Comparison of ENCODE assay signal across 10 cellular contexts in the genomic region with DNA sequence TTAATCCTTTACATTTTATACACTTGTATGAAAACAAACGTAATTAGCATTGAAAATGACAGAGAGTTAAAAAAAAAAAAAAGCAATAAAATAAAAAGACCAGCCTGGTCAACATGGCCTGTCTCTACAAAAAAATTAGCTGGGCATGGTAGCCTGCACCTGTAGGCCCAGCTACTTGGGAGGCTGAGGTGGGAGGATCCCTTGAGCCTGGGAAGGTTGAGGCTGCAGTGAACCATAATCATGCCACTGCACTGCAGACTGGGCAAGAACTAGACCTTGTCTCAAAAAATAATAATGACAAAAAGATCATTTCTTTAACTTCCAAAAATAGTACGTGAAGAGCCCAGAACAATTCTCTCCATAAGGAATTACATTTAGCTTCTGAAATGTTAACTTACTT. TPM values are rescaled to one million over a fixed set of nuclear protein-coding genes. Genes with fewer than 3 reads are reported as not detected.
DNase-seq lines count a peak whose midpoint lies in the region; ATAC-seq and TF ChIP-seq lines count a peak whose summit lies in the region.
"Had no signal": no experiment of that assay in that cellular context is flagged by ENCODE, and none has a peak within 500 bp of the region (broad histone marks: within the 10 kb centered on the region; RNA-seq: fewer than 3 reads in every experiment).

No MANE protein-coding gene starts in this region.

- no peaks in the 10 kb centered on the region for H3K9me2 ChIP-seq in PC-3 (replicated peaks; ENCODE audit: low read length)

- H3K27me3 ChIP-seq in PC-3 (ENCODE audit: low read length) (no peaks in the 10 kb centered on the region), endodermal cell (ENCODE audit: control insufficient read depth, insufficient read depth, low read length, poor library complexity, severe bottlenecking) (no peaks in the 10 kb centered on the region), trophoblast cell (ENCODE audit: insufficient read depth, low read length) (no peaks in the 10 kb centered on the region)
- H3K27me3 ChIP-seq: vagina had no signal

- intact Hi-C loops in PC-3 (cut with micrococcal nuclease) = loop anchor here (10.0 kb wide), 1 partner anchor 232 kb away; no protein-coding TSS in a partner anchor

- H3K9me3 Mint-ChIP-seq in T-helper 2 cell treated with Interferon-gamma antibody and Interleukin-4, amounts not matched to agents 5 μg/mL and 100 μg/mL, for 36 hours = no peaks in the 10 kb centered on the region
- H3K9me3 Mint-ChIP-seq in endodermal cell = no peaks in the 10 kb centered on the region

- H2BK12ac ChIP-seq in trophoblast cell (ENCODE audit: low read length) = no peak overlapping the region

- CTCF ChIA-PET in PC-3 (lab: Charles Lee) = interaction anchor here (0.6 kb wide), 1 partner anchor 123 kb away, joined by 5 read pairs; no protein-coding TSS in a partner anchor

- H3K4me3 ChIP-seq in PC-3 (ENCODE audit: low read length) (peak overlapping the region; percentile 96), endodermal cell (ENCODE audit: low read length) (peak overlapping the region; percentile 88), trophoblast cell (ENCODE audit: low read depth, low read length) (no peak overlapping the region)

- peaks cover 70% of the 10 kb centered on the region for H3K79me2 ChIP-seq in PC-3 (ENCODE audit: low read length)
- H3K79me2 ChIP-seq in trophoblast cell (ENCODE audit: control insufficient read depth, insufficient read depth, low read length, poor library complexity) = peaks cover 8% of the 10 kb centered on the region

- no peak for TF ChIP-seq CTCF in PC-3 (conservative IDR thresholded peaks at IDR 0.05; ENCODE audit: low read depth, low read length)
- no peak for TF ChIP-seq CTCF in endodermal cell (conservative IDR thresholded peaks at IDR 0.05)

- DNase-seq in T-helper 2 cell treated with Interferon-gamma antibody and Interleukin-4, amounts not matched to agents 5 μg/mL and 100 μg/mL, for 36 hours (ENCODE audit: low spot score) = no peak
- no peak for DNase-seq in T-helper 2 cell
- DNase-seq in PC-3 = no peak
- DNase-seq in endodermal cell = no peak
- no peak for DNase-seq in trophoblast cell
- DNase-seq in CD1c-positive myeloid dendritic cell (ENCODE audit: extremely low spot score) = no peak
- DNase-seq in DMS79 treated with DMSO at 0.1 percent for 48 hours (lab: John Stamatoyannopoulos, UW) = no peak
- DNase-seq: activated naive CD4-positive, alpha-beta T cell had no signal

- H4K12ac ChIP-seq in trophoblast cell (ENCODE audit: low read depth, low read length) = no peak overlapping the region

- H3K9ac ChIP-seq in PC-3 (ENCODE audit: low read length) (peak overlapping the region; percentile 96), endodermal cell (ENCODE audit: extremely low read depth, low read length, poor library complexity, severe bottlenecking) (peak overlapping the region; percentile 93), trophoblast cell (ENCODE audit: low read length) (no peak overlapping the region)

- H2AFZ ChIP-seq in PC-3 (ENCODE audit: low read length) (no peak overlapping the region), trophoblast cell (ENCODE audit: insufficient read depth, low read length, poor library complexity) (no peak overlapping the region)

- no peak for ATAC-seq in PC-3
- ATAC-seq in GM19463 (IDR thresholded peaks at IDR 0.05; ENCODE audit: unreplicated experiment) = no peak

- H3K27ac Mint-ChIP-seq in T-helper 2 cell treated with Interferon-gamma antibody and Interleukin-4, amounts not matched to agents 5 μg/mL and 100 μg/mL, for 36 hours = no peak overlapping the region
- no peak overlapping the region for H3K27ac Mint-ChIP-seq in endodermal cell

- H3K36me3 ChIP-seq in PC-3 (ENCODE audit: low read depth, low read length) (peaks cover 50% of the 10 kb centered on the region), endodermal cell (ENCODE audit: control insufficient read depth, insufficient read depth, low read length) (peaks cover 53% of the 10 kb centered on the region), trophoblast cell (ENCODE audit: control insufficient read depth in 1 of 2, insufficient read depth in 2 of 2, low read length in 2 of 2) (peaks cover 2 to 8% of the 10 kb centered on the region in 2 experiments)

- H3K4me1 ChIP-seq in PC-3 (ENCODE audit: insufficient read depth, low read length) (peaks cover 36% of the 10 kb centered on the region), endodermal cell (ENCODE audit: control insufficient read depth, insufficient read depth, low read length) (no peaks in the 10 kb centered on the region), trophoblast cell (ENCODE audit: control insufficient read depth in 1 of 2, insufficient read depth in 2 of 2, low read length in 2 of 2) (peaks cover 2 to 5% of the 10 kb centered on the region in 2 experiments)

- peaks cover 40% of the 10 kb centered on the region for H3K36me3 Mint-ChIP-seq in T-helper 2 cell treated with Interferon-gamma antibody and Interleukin-4, amounts not matched to agents 5 μg/mL and 100 μg/mL, for 36 hours (ENCODE audit: low read depth)
- H3K36me3 Mint-ChIP-seq in endodermal cell (ENCODE audit: low read depth) = peaks cover 50% of the 10 kb centered on the region

- H3F3A ChIP-seq in PC-3 (ENCODE audit: low read length, unreplicated experiment) = no peaks in the 10 kb centered on the region

- peaks cover 19% of the 10 kb centered on the region; the same call in 1 of the 2 replicates for H4K20me1 ChIP-seq in PC-3 (ENCODE audit: low read length)

- H3K27ac ChIP-seq in PC-3 (ENCODE audit: low read length) (no peak overlapping the region), endodermal cell (ENCODE audit: low read depth, low read length) (no peak overlapping the region), trophoblast cell (ENCODE audit: low read depth, low read length) (no peak overlapping the region)

- no peak overlapping the region for H3K23ac ChIP-seq in trophoblast cell (ENCODE audit: low read length)

- no peak overlapping the region for H4K91ac ChIP-seq in trophoblast cell (ENCODE audit: low read depth, low read length)

- no peak overlapping the region for H2BK5ac ChIP-seq in trophoblast cell (ENCODE audit: low read depth, low read length, poor library complexity)

- no peaks in the 10 kb centered on the region for H3K27me3 Mint-ChIP-seq in T-helper 2 cell treated with Interferon-gamma antibody and Interleukin-4, amounts not matched to agents 5 μg/mL and 100 μg/mL, for 36 hours (ENCODE audit: low read depth)
- no peaks in the 10 kb centered on the region for H3K27me3 Mint-ChIP-seq in endodermal cell (ENCODE audit: insufficient read depth)

- BruUV-seq in PC-3 (replicated peaks; lab: Mats Ljungman, UMichigan) = no TSS peak

- peak overlapping the region; percentile 94 for H3K4ac ChIP-seq in trophoblast cell (ENCODE audit: low read depth, low read length)

- H3K79me1 ChIP-seq in trophoblast cell (ENCODE audit: low read length) = peaks cover 9% of the 10 kb centered on the region

- no peak overlapping the region for H3K18ac ChIP-seq in trophoblast cell (ENCODE audit: low read length)

- H3K4me3 Mint-ChIP-seq in T-helper 2 cell treated with Interferon-gamma antibody and Interleukin-4, amounts not matched to agents 5 μg/mL and 100 μg/mL, for 36 hours = peak overlapping the region; percentile 97
- peak overlapping the region; percentile 95 for H3K4me3 Mint-ChIP-seq in endodermal cell

- peak overlapping the region; percentile 93 for H3K4me2 ChIP-seq in PC-3 (ENCODE audit: low read length)
- peak overlapping the region; percentile 47 for H3K4me2 ChIP-seq in trophoblast cell (ENCODE audit: low read length)

- H3K14ac ChIP-seq in trophoblast cell (ENCODE audit: low read length) = no peak overlapping the region

- H2BK120ac ChIP-seq in trophoblast cell (ENCODE audit: insufficient read depth, low read length, poor library complexity) = no peak overlapping the region

- whole genome bisulfite sequencing in endodermal cell (ENCODE audit: insufficient coverage in 1 of 2, insufficient read length in 1 of 2), 2 experiments = 88 to 90% methylated on average over 2 of the region's 2 CpGs
- no CpG with 5 or more reads among the region's 2 CpGs for WGBS in trophoblast cell (ENCODE audit: extremely low coverage, insufficient coverage, insufficient read length)

- H2AK5ac ChIP-seq in trophoblast cell (ENCODE audit: low read length) = no peak overlapping the region

- H4K8ac ChIP-seq in trophoblast cell (ENCODE audit: low read depth, low read length) = no peak overlapping the region

- H3K9me3 ChIP-seq in PC-3 (ENCODE audit: low read length) (no peaks in the 10 kb centered on the region), endodermal cell (ENCODE audit: control insufficient read depth, low read length) (no peaks in the 10 kb centered on the region), trophoblast cell (ENCODE audit: insufficient read depth, low read depth, low read length) (no peaks in the 10 kb centered on the region)
- H3K9me3 ChIP-seq: vagina had no signal

- POLR2A ChIA-PET in PC-3 (lab: Charles Lee; ENCODE audit: unreplicated experiment) = no interaction called here

- peaks cover 47% of the 10 kb centered on the region for H3K4me1 Mint-ChIP-seq in T-helper 2 cell treated with Interferon-gamma antibody and Interleukin-4, amounts not matched to agents 5 μg/mL and 100 μg/mL, for 36 hours (ENCODE audit: low read depth)
- H3K4me1 Mint-ChIP-seq in endodermal cell = peaks cover 9% of the 10 kb centered on the region

RNA-seq across cellular contexts. Expression of a gene that starts 1.9 kb away (rescaled TPM):
- total RNA-seq in PC-3 (2014; rRNA removed) (171 and 178 TPM in 2 replicates), endodermal cell (100 to 1,000 TPM; 187 to 200 TPM)
- polyA plus RNA-seq in endodermal cell (2013, experiment 1 of 2) = 163 TPM
- 164 TPM for polyA plus RNA-seq in endodermal cell (2013, experiment 2 of 2)
- 329 and 336 TPM in 2 replicates for polyA plus RNA-seq in trophoblast cell (2013)
